In the genomic region with DNA sequence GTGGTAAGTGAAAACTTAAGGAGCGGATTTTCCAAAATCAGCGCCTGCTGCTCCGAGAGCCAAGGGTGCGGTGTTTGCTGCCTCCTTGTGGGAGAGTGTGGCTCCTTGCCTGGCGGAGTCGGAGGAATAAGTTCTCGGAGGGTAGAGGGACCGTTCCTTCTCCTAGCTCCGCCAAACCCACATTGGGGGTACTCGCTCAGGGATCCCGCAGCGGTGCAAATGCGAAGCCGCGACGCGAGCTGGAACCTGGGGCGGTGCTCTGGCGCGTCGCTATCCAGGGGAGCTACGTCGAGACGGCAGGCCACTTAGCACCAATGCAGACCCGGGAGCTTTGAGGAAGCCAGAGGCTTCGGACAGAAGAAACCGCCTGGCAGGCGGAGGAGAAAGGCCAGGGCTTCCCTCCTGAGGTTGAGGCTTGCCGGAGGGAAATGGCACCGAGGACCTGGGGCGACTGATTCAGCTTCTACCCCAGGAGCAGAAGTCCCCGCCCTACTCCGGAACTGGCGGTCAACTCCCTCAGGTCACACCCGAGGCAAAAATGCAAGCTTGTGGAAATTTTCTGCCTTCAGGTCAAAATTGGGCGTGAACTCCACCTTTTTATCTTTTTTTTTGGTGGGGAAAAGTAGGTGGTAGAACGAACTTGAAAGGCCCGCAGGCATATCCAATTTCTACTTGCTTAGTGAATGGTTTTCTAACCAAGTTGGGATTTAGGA, we compare ENCODE assay signal across 8 cellular contexts. TPM values are rescaled to one million over a fixed set of nuclear protein-coding genes. Genes with fewer than 3 reads are reported as not detected.
DNase-seq lines count a peak whose midpoint lies in the region; ATAC-seq and TF ChIP-seq lines count a peak whose summit lies in the region.

No MANE protein-coding gene starts in this region.

- 3% methylated on average over 38 of the region's 38 CpGs for WGBS in liver

- DNase-seq in NCI-H82 (lab: John Stamatoyannopoulos, UW) (peak; percentile 53), NCI-H82 treated with DMSO at 0.1 percent for 48 hours (lab: John Stamatoyannopoulos, UW; ENCODE audit: unreplicated experiment) (no peak), NB4 (ENCODE audit: low read depth) (peak; percentile 93), coronary artery (ENCODE audit: low spot score) (peak; percentile 78)
- DNase-seq in activated CD4-positive, alpha-beta T cell treated with anti-CD3 and anti-CD28 coated beads for 1 hour, result peak; percentile 28
- peak; percentile 38 to 56 for DNase-seq in stimulated activated CD4-positive, alpha-beta T cell treated with anti-CD3 and anti-CD28 coated beads, Interleukin-4, amount 100 ng/mL, for 4 hours

- peak; percentile 81 for ATAC-seq in HG02588 (IDR thresholded peaks at IDR 0.05; ENCODE audit: unreplicated experiment)

- peak overlapping the region in 1 of 2 donors; percentile 65 for H3K27ac ChIP-seq in coronary artery
- no peak overlapping the region for H3K27ac ChIP-seq in liver (ENCODE audit: low read depth in 1 of 2, low read length in 2 of 2)

- TF ChIP-seq CTCF in NB4 (IDR thresholded peaks at IDR 0.05; ENCODE audit: low read depth, low read length), result peak; percentile 64
- TF ChIP-seq CTCF in coronary artery (IDR thresholded peaks at IDR 0.05), result peak; percentile 41
- TF ChIP-seq CTCF in liver (IDR thresholded peaks at IDR 0.05; ENCODE audit: low read depth, low read length, missing input control), result no peak

- H3K36me3 ChIP-seq in liver (ENCODE audit: control insufficient read depth in 4 of 4, insufficient read depth in 3 of 4, low read depth in 1 of 4, low read length in 3 of 4), result no peaks in the 10 kb centered on the region

- H3K4me1 ChIP-seq in liver (ENCODE audit: control insufficient read depth in 4 of 4, insufficient read depth in 4 of 4, low read length in 3 of 4), result peaks cover 2 to 11% (median 6%) of the 10 kb centered on the region in 4 donors

- TF ChIP-seq POLR2A in NB4 (IDR thresholded peaks at IDR 0.05; ENCODE audit: extremely low read depth, insufficient read length), result no peak

- no peaks in the 10 kb centered on the region for H3K9me3 ChIP-seq in liver (ENCODE audit: control insufficient read depth in 4 of 4, low read length in 3 of 4)

- H3K4me3 ChIP-seq in NB4 (ENCODE audit: low read depth, low read length) (peak overlapping the region; percentile 62), coronary artery (peak overlapping the region; percentile 74), liver (ENCODE audit: low read depth in 1 of 3, low read length in 3 of 3) (peak overlapping the region; percentile 44 to 56 (median 54))

- H3K27me3 ChIP-seq in liver (ENCODE audit: control insufficient read depth in 4 of 4, insufficient read depth in 4 of 4, low read length in 3 of 4), result no peaks in the 10 kb centered on the region

- peak overlapping the region in 1 of 2 donors; percentile 6 for H3K9ac ChIP-seq in liver (ENCODE audit: low read depth in 1 of 2, low read length in 2 of 2)

- peak; percentile 40 to 64 for TF ChIP-seq RAD21 in liver (IDR thresholded peaks at IDR 0.05)

TF ChIP-seq in liver, 16 proteins besides CTCF, POLR2A, EP300 and RAD21:
- TF ChIP-seq JUND (IDR thresholded peaks at IDR 0.05) (no peak), HNF4G (IDR thresholded peaks at IDR 0.05) (no peak), NR2F2 (IDR thresholded peaks at IDR 0.05) (no peak), YY1 (IDR thresholded peaks at IDR 0.05) (no peak), SP1 (IDR thresholded peaks at IDR 0.05) (no peak), FOXA1 (IDR thresholded peaks at IDR 0.05) (no peak), EGR1 (IDR thresholded peaks at IDR 0.05; ENCODE audit: low read depth in 2 of 2) (no peak), TAF1 (conservative IDR thresholded peaks at IDR 0.05) (no peak), HNF4A (conservative IDR thresholded peaks at IDR 0.05) (no peak), GABPA (IDR thresholded peaks at IDR 0.05 in 1 of 2, conservative IDR thresholded peaks at IDR 0.05 in 1 of 2) (no peak), RXRA (IDR thresholded peaks at IDR 0.05) (no peak)
- TF ChIP-seq, protein P1, sequence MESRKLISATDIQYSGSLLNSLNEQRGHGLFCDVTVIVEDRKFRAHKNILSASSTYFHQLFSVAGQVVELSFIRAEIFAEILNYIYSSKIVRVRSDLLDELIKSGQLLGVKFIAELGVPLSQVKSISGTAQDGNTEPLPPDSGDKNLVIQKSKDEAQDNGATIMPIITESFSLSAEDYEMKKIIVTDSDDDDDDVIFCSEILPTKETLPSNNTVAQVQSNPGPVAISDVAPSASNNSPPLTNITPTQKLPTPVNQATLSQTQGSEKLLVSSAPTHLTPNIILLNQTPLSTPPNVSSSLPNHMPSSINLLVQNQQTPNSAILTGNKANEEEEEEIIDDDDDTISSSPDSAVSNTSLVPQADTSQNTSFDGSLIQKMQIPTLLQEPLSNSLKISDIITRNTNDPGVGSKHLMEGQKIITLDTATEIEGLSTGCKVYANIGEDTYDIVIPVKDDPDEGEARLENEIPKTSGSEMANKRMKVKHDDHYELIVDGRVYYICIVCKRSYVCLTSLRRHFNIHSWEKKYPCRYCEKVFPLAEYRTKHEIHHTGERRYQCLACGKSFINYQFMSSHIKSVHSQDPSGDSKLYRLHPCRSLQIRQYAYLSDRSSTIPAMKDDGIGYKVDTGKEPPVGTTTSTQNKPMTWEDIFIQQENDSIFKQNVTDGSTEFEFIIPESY (IDR thresholded peaks at IDR 0.05), result no peak
- TF ChIP-seq, protein P2, sequence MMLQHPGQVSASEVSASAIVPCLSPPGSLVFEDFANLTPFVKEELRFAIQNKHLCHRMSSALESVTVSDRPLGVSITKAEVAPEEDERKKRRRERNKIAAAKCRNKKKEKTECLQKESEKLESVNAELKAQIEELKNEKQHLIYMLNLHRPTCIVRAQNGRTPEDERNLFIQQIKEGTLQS (IDR thresholded peaks at IDR 0.05), result no peak
- TF ChIP-seq, protein P3, sequence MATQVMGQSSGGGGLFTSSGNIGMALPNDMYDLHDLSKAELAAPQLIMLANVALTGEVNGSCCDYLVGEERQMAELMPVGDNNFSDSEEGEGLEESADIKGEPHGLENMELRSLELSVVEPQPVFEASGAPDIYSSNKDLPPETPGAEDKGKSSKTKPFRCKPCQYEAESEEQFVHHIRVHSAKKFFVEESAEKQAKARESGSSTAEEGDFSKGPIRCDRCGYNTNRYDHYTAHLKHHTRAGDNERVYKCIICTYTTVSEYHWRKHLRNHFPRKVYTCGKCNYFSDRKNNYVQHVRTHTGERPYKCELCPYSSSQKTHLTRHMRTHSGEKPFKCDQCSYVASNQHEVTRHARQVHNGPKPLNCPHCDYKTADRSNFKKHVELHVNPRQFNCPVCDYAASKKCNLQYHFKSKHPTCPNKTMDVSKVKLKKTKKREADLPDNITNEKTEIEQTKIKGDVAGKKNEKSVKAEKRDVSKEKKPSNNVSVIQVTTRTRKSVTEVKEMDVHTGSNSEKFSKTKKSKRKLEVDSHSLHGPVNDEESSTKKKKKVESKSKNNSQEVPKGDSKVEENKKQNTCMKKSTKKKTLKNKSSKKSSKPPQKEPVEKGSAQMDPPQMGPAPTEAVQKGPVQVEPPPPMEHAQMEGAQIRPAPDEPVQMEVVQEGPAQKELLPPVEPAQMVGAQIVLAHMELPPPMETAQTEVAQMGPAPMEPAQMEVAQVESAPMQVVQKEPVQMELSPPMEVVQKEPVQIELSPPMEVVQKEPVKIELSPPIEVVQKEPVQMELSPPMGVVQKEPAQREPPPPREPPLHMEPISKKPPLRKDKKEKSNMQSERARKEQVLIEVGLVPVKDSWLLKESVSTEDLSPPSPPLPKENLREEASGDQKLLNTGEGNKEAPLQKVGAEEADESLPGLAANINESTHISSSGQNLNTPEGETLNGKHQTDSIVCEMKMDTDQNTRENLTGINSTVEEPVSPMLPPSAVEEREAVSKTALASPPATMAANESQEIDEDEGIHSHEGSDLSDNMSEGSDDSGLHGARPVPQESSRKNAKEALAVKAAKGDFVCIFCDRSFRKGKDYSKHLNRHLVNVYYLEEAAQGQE (IDR thresholded peaks at IDR 0.05), result no peak
- TF ChIP-seq, protein P4, sequence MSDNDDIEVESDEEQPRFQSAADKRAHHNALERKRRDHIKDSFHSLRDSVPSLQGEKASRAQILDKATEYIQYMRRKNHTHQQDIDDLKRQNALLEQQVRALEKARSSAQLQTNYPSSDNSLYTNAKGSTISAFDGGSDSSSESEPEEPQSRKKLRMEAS (IDR thresholded peaks at IDR 0.05), result no peak

RNA-seq across cellular contexts. Expression of a gene that starts 5.7 kb away (rescaled TPM):
- under 1 TPM; 0.14 to 0.75 TPM for total RNA-seq in liver
- under 1 TPM; 0.13 to 0.31 TPM for polyA plus RNA-seq in liver

RNA-seq across cellular contexts. Expression of a gene that starts 19.3 kb away (rescaled TPM):
- not detected for total RNA-seq in liver
- polyA plus RNA-seq in liver, result under 1 TPM; 0.06 to 0.22 TPM

RNA-seq across cellular contexts. Expression of a gene that starts 26.5 kb away (rescaled TPM):
- not detected for total RNA-seq in liver
- not detected for polyA plus RNA-seq in liver

RNA-seq across cellular contexts. Expression of a gene that starts 34.9 kb away (rescaled TPM):
- not detected for total RNA-seq in liver
- polyA plus RNA-seq in liver, result not detected
